ENCODE assay signal across 29 cellular contexts in genomic region chr5:23330726-23331125, GRCh38.
"Had no signal": no experiment of that assay in that cellular context is flagged by ENCODE, and none has a peak within 500 bp of the region (broad histone marks: within the 10 kb centered on the region; RNA-seq: fewer than 3 reads in every experiment).

No MANE protein-coding gene starts in this region.

- DNase-seq: activated CD4-positive, alpha-beta T cell treated with anti-CD3 and anti-CD28 coated beads for 48 hours; activated CD4-positive, alpha-beta T cell treated with anti-CD3 and anti-CD28 coated beads, Interleukin-2, amount 50 U/mL, for 48 hours; activated CD8-positive, alpha-beta memory T cell treated with anti-CD3 and anti-CD28 coated beads, Interleukin-2, amount 50 U/mL, for 48 hours; activated gamma-delta T cell; activated naive CD8-positive, alpha-beta T cell treated with anti-CD3 and anti-CD28 coated beads, Interleukin-2, amount 50 U/mL, for 24 hours; activated T-cell treated with anti-CD3 and anti-CD28 coated beads, Interleukin-2, amount 50 U/mL, for 24 hours; amygdala; esophagus squamous epithelium; kidney; left colon; naive B cell; nephron progenitor cell; ovary; retina; stimulated activated CD4-positive, alpha-beta T cell treated with anti-CD3 and anti-CD28 coated beads, Interleukin-4, amount 100 ng/mL, for 24 hours; T-helper 9 cell; trophoblast cell; WERI-Rb-1 had no signal

- FAIRE-seq: urothelium cell line had no signal

- H3K27ac ChIP-seq: epithelial cell of prostate, esophagus squamous epithelium, gastroesophageal sphincter, hepatocyte, neutrophil, ovary, prostate gland, skin epidermis, thoracic aorta, WERI-Rb-1 had no signal

- H3K4me2 ChIP-seq: hepatocyte had no signal

- H3K4me1 ChIP-seq: esophagus squamous epithelium, gastroesophageal sphincter, prostate gland had no signal

- H3K4me3 ChIP-seq: esophagus squamous epithelium, gastroesophageal sphincter, hepatocyte, ovary, prostate gland, skin epidermis, thoracic aorta had no signal

- H3K27me3 ChIP-seq: esophagus squamous epithelium, gastroesophageal sphincter, hepatocyte, neutrophil, ovary had no signal

- H3K36me3 ChIP-seq: esophagus squamous epithelium, gastroesophageal sphincter, neutrophil, ovary, prostate gland, thoracic aorta, WERI-Rb-1 had no signal

- ATAC-seq: activated CD4-positive, CD25-positive, alpha-beta regulatory T cell treated with anti-CD3 and anti-CD28 coated beads, Interleukin-2, amount 50 U/mL, for 24 hours; activated naive CD8-positive, alpha-beta T cell treated with anti-CD3 and anti-CD28 coated beads, Interleukin-2, amount 50 U/mL, for 24 hours; gastroesophageal sphincter; left colon; sciatic nerve; stimulated activated effector memory CD8-positive, alpha-beta T cell treated with anti-CD3 and anti-CD28 coated beads, Interleukin-12 subunit alpha, Interleukin-12 subunit beta, amount 100 ng/mL, for 72 hours had no signal

- H3K9me3 ChIP-seq: esophagus squamous epithelium, gastroesophageal sphincter, neutrophil, ovary, prostate gland, thoracic aorta had no signal
